Comparison of ENCODE assay signal across 8 cellular contexts in genomic region chr21:44107037-44107501, GRCh38. TPM values are rescaled to one million over a fixed set of nuclear protein-coding genes. Genes with fewer than 3 reads are reported as not detected.
DNase-seq lines count a peak whose midpoint lies in the region; ATAC-seq and TF ChIP-seq lines count a peak whose summit lies in the region.
"Not testable (repeated sequence)": the region's sequence is repeated elsewhere in the genome, so short reads cannot be mapped to it uniquely, and the experiment has no call there.

Gene PWP2 (plus strand): TSS chr21:44107399. CDS start chr21:44107417, 18 bp downstream.

- H3K9ac ChIP-seq in SK-N-MC (ENCODE audit: insufficient read length): not testable (repeated sequence)

- peak within 1 kb of the TSS; percentile 76 for H3K4me3 Mint-ChIP-seq in natural killer cell

- H3K27ac ChIP-seq in SK-N-MC, thyroid gland: not testable (repeated sequence)

- not testable (repeated sequence) for H3K9me3 Mint-ChIP-seq in natural killer cell

- not testable (repeated sequence) for H3K9me3 ChIP-seq in SK-N-MC (ENCODE audit: low read depth, low read length); thyroid gland

- H3K4me3 ChIP-seq in GM06990 (replicated peaks; ENCODE audit: low read depth, low read length): peak within 1 kb of the TSS; percentile 57
- H3K4me3 ChIP-seq in SK-N-MC: peak within 1 kb of the TSS; percentile 70
- H3K4me3 ChIP-seq in fibroblast of pulmonary artery (replicated peaks; ENCODE audit: low read depth, low read length): peak within 1 kb of the TSS; percentile 34
- peak within 1 kb of the TSS in 1 of 3 donors; percentile 30 for H3K4me3 ChIP-seq in thyroid gland (replicated peaks in 1 of 3)

- not testable (repeated sequence) for H3K4me1 ChIP-seq in thyroid gland

- H3K27ac Mint-ChIP-seq in natural killer cell: not testable (repeated sequence)

- H3K36me3 Mint-ChIP-seq in natural killer cell: not testable (repeated sequence)

- not testable (repeated sequence) for TF ChIP-seq CTCF in GM06990 (IDR thresholded peaks at IDR 0.05; ENCODE audit: insufficient read depth, low read length, poor library complexity, severe bottlenecking); fibroblast of pulmonary artery (IDR thresholded peaks at IDR 0.05; ENCODE audit: low read length, missing control alignments); natural killer cell (IDR thresholded peaks at IDR 0.05); thyroid gland (IDR thresholded peaks at IDR 0.05)

- intact Hi-C loops in natural killer cell (cut with micrococcal nuclease); thyroid gland (cut with DNase I): not testable (repeated sequence)

- ATAC-seq in GM21528 (IDR thresholded peaks at IDR 0.05; ENCODE audit: low FRiP score, unreplicated experiment) (peak; percentile 91), HG03159 (IDR thresholded peaks at IDR 0.05; ENCODE audit: unreplicated experiment) (peak; percentile 72), natural killer cell (peak; percentile 92 to 97 (median 96))

- not testable (repeated sequence) for H3K27me3 Mint-ChIP-seq in natural killer cell (ENCODE audit: low read depth in 2 of 2)

- not testable (repeated sequence) for H3K4me1 Mint-ChIP-seq in natural killer cell

- H3K36me3 ChIP-seq in GM06990 (ENCODE audit: control insufficient read depth, insufficient read depth, low read length); SK-N-MC (ENCODE audit: insufficient read depth, low read length); thyroid gland: not testable (repeated sequence)

- not testable (repeated sequence) for H3K27me3 ChIP-seq in GM06990 (replicated peaks; ENCODE audit: control insufficient read depth, insufficient read depth, low read length); thyroid gland

- not testable (repeated sequence) for DNase-seq in GM06990 (ENCODE audit: extremely low read depth, insufficient read length); SK-N-MC (ENCODE audit: low read depth, low spot score); fibroblast of pulmonary artery (ENCODE audit: low read depth)
- peak; percentile 62 for DNase-seq in activated naive CD4-positive, alpha-beta T cell treated with Interleukin-2 at 50 U/mL for 16 hours
- DNase-seq in natural killer cell: peak; percentile 65
- peak; percentile 38 to 48 for DNase-seq in thyroid gland

- WGBS in thyroid gland, 2 donors: no CpG with 5 or more reads among the region's 66 CpGs

- not testable (repeated sequence) for TF ChIP-seq POLR2A in thyroid gland (IDR thresholded peaks at IDR 0.05)

RNA-seq across cellular contexts. Expression of gene PWP2, which starts in this region (rescaled TPM):
- 10 to 100 TPM; 28.5 to 32.7 (median 32.7) TPM for total RNA-seq in natural killer cell
- 10 to 100 TPM in 1 of 4 donors, 1 to 10 TPM in 3; 5.8 to 20.5 (median 7.0) TPM for total RNA-seq in thyroid gland
